Comparison of ENCODE assay signal across 21 cellular contexts in the genomic region with DNA sequence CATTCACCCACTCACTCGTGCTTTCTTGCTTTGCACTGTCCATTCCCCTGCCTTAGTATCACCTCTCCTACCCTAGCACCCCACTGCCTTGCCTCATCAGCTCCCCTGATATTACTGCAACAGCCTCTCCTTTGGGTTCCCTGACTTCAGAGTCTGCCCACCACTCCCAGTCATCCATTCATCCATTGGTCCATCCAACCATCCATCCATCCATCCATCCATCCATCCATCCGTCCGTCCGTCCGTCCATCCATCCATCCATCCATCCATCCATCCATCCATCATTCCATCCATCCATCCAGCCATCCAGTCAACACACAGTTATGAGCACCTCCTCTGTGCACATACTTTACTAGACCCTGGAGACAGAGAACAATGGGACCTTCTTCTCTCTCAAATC.
"Had no signal": no experiment of that assay in that cellular context is flagged by ENCODE, and none has a peak within 500 bp of the region (broad histone marks: within the 10 kb centered on the region; RNA-seq: fewer than 3 reads in every experiment).

No MANE protein-coding gene starts in this region.

- ATAC-seq: left cardiac atrium, psoas muscle, right cardiac atrium had no signal

- H3K4me3 ChIP-seq: breast epithelium, colonic mucosa, heart right ventricle, ovary, psoas muscle, thoracic aorta, vagina had no signal

- H3K4me1 ChIP-seq: breast epithelium, colonic mucosa, heart right ventricle, psoas muscle, vagina had no signal

- H3K36me3 Mint-ChIP-seq: type B pancreatic cell had no signal

- H3K27me3 Mint-ChIP-seq: activated naive CD8-positive, alpha-beta T cell treated with anti-CD3 and anti-CD28 coated beads, Interleukin-2, amount 10 ng/mL, durations not matched to agents 7 days and 5 days had no signal

- H3K27ac Mint-ChIP-seq: activated naive CD8-positive, alpha-beta T cell treated with anti-CD3 and anti-CD28 coated beads, Interleukin-2, amount 10 ng/mL, durations not matched to agents 7 days and 5 days; endodermal cell; nephron; type B pancreatic cell had no signal

- H3K4me3 Mint-ChIP-seq: activated naive CD8-positive, alpha-beta T cell treated with anti-CD3 and anti-CD28 coated beads, Interleukin-2, amount 10 ng/mL, durations not matched to agents 7 days and 5 days; endodermal cell; nephron; type B pancreatic cell had no signal

- H3K36me3 ChIP-seq: breast epithelium, colonic mucosa, neutrophil, ovary, thoracic aorta, vagina, WERI-Rb-1 had no signal

- H3K27ac ChIP-seq: breast epithelium, colonic mucosa, epithelial cell of prostate, heart right ventricle, neutrophil, ovary, psoas muscle, thoracic aorta, vagina, WERI-Rb-1 had no signal

- H3K9me3 ChIP-seq: colonic mucosa, neutrophil, ovary, vagina had no signal

- DNase-seq: activated CD4-positive, CD25-positive, alpha-beta regulatory T cell treated with anti-CD3 and anti-CD28 coated beads, Interleukin-2, amount 50 U/mL, for 72 hours; activated CD8-positive, alpha-beta memory T cell treated with anti-CD3 and anti-CD28 coated beads, Interleukin-2, amount 50 U/mL, for 48 hours; activated naive CD8-positive, alpha-beta T cell treated with anti-CD3 and anti-CD28 coated beads, Interleukin-2, amount 10 ng/mL, durations not matched to agents 7 days and 5 days; amniotic stem cell; colonic mucosa; endodermal cell; heart right ventricle; islet precursor cell; left cardiac atrium; ovary; psoas muscle; right cardiac atrium; stimulated activated CD4-positive, alpha-beta T cell treated with anti-CD3 and anti-CD28 coated beads, Interleukin-1b, Interleukin-23, amount 100 ng/mL, for 48 hours; WERI-Rb-1 had no signal

- H3K4me1 Mint-ChIP-seq: endodermal cell, nephron had no signal

- H3K27me3 ChIP-seq: breast epithelium, colonic mucosa, neutrophil, ovary, vagina had no signal

- H3K9me3 Mint-ChIP-seq: endodermal cell, type B pancreatic cell had no signal
